Comparison of ENCODE assay signal across 15 cellular contexts in the genomic region with DNA sequence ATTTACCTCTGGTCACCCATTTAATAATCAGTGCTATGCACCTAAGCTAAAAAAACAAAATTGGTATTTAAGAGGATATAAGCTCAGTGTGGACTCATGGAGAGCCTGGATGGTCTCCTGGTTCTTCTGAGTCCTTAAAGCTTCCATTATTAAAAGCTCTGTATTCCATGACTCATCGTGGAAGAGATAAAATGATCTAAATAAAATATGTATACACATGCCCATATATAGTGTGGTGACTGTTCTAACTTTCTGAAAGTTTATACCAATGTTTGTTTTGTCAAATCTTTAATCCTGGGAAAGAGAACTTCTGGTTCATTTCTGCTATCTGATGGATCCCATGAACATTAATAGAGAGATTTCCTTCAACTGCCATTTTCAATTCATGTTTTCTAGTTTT.
DNase-seq lines count a peak whose midpoint lies in the region; TF ChIP-seq lines count a peak whose summit lies in the region.
"Had no signal": no experiment of that assay in that cellular context is flagged by ENCODE, and none has a peak within 500 bp of the region (broad histone marks: within the 10 kb centered on the region; RNA-seq: fewer than 3 reads in every experiment).

No MANE protein-coding gene starts in this region.

- H3K27ac ChIP-seq in transverse colon = no peak overlapping the region
- H3K27ac ChIP-seq: A549, C4-2B, HL-60, SK-N-MC had no signal

- intact Hi-C loops in transverse colon (cut with DNase I; ENCODE audit: low total_unique reads) = no loop called here

- H3K36me3 ChIP-seq in transverse colon = no peaks in the 10 kb centered on the region

- no peaks in the 10 kb centered on the region for H3K27me3 ChIP-seq in transverse colon

- H3K4me3 ChIP-seq in fibroblast of mammary gland (ENCODE audit: control insufficient read depth, low read depth, low read length) = no peak overlapping the region
- H3K4me3 ChIP-seq in transverse colon = no peak overlapping the region
- H3K4me3 ChIP-seq: A549, SK-N-MC had no signal

- no peak for TF ChIP-seq POLR2A in transverse colon (IDR thresholded peaks at IDR 0.05)

- DNase-seq in H4 (ENCODE audit: low spot score) = peak; percentile 17
- peak; percentile 63 for DNase-seq in amniotic epithelial cell (ENCODE audit: low read depth)
- peak; percentile 37 for DNase-seq in fibroblast of mammary gland (ENCODE audit: low read depth)
- DNase-seq in iris pigment epithelial cell (ENCODE audit: low read depth) = peak; percentile 81
- no peak for DNase-seq in transverse colon
- DNase-seq in activated T-cell treated with anti-CD3 and anti-CD28 coated beads, Interleukin-2, amount 50 U/mL, for 24 hours = no peak
- DNase-seq in DMS53 treated with DMSO at 0.1 percent for 48 hours (lab: John Stamatoyannopoulos, UW; ENCODE audit: unreplicated experiment) = no peak
- no peak for DNase-seq in NCI-H1694 (lab: John Stamatoyannopoulos, UW)
- DNase-seq: NCI-H1417 treated with DMSO at 0.1 percent for 48 hours, NCI-H2081, NCI-H510A treated with DMSO at 0.1 percent for 48 hours had no signal

- WGBS in transverse colon (ENCODE audit: low coverage in 1 of 2), 2 donors = 53 to 64% methylated on average over 1 of the region's 1 CpG

- peaks cover 19% of the 10 kb centered on the region for H3K9me3 Mint-ChIP-seq in activated T-cell treated with anti-CD3 and anti-CD28 coated beads, Interleukin-2, amount 50 U/mL, for 24 hours

- no peak for TF ChIP-seq EP300 in transverse colon (IDR thresholded peaks at IDR 0.05; ENCODE audit: low read depth)

- H3K4me1 Mint-ChIP-seq in activated T-cell treated with anti-CD3 and anti-CD28 coated beads, Interleukin-2, amount 50 U/mL, for 24 hours (ENCODE audit: low read depth) = no peaks in the 10 kb centered on the region

- H3K36me3 Mint-ChIP-seq in activated T-cell treated with anti-CD3 and anti-CD28 coated beads, Interleukin-2, amount 50 U/mL, for 24 hours (ENCODE audit: low read depth) = no peaks in the 10 kb centered on the region

- TF ChIP-seq CTCF in fibroblast of mammary gland (conservative IDR thresholded peaks at IDR 0.05; ENCODE audit: control insufficient read depth, insufficient read depth, low read depth, low read length) = no peak
- no peak for TF ChIP-seq CTCF in transverse colon (IDR thresholded peaks at IDR 0.05)

- no peak overlapping the region for H3K4me3 Mint-ChIP-seq in activated T-cell treated with anti-CD3 and anti-CD28 coated beads, Interleukin-2, amount 50 U/mL, for 24 hours

- H3K27ac Mint-ChIP-seq in activated T-cell treated with anti-CD3 and anti-CD28 coated beads, Interleukin-2, amount 50 U/mL, for 24 hours = no peak overlapping the region

- no peaks in the 10 kb centered on the region for H3K4me1 ChIP-seq in transverse colon
- H3K4me1 ChIP-seq: A549 had no signal

- in situ Hi-C loops in transverse colon (cut with MboI; ENCODE audit: low pct_ligation_motif_present in 1 of 4, low pct_unique_long_range_greater_than_20kb in 1 of 4, low sequenced_read_pairs in 3 of 4) = no loop called here

- H3K9me3 ChIP-seq in transverse colon = peaks cover 13 to 20% of the 10 kb centered on the region in 2 donors
- H3K9me3 ChIP-seq: A549 had no signal

- H3K27me3 Mint-ChIP-seq in activated T-cell treated with anti-CD3 and anti-CD28 coated beads, Interleukin-2, amount 50 U/mL, for 24 hours = no peaks in the 10 kb centered on the region

Comparison
In these comparisons a context has a peak if more than half of its experiments do, and no peak if none do; other contexts are left out.
1. DNase-seq: peak in H4 (single experiment), amniotic epithelial cell (single experiment), fibroblast of mammary gland (single experiment) and iris pigment epithelial cell (single experiment); none in transverse colon (single experiment), activated T-cell treated with anti-CD3 and anti-CD28 coated beads, Interleukin-2, amount 50 U/mL, for 24 hours (single experiment), DMS53 treated with DMSO at 0.1 percent for 48 hours (single experiment) and NCI-H1694 (single experiment).